Comparison of ENCODE assay signal across 1 cellular context in the genomic region with DNA sequence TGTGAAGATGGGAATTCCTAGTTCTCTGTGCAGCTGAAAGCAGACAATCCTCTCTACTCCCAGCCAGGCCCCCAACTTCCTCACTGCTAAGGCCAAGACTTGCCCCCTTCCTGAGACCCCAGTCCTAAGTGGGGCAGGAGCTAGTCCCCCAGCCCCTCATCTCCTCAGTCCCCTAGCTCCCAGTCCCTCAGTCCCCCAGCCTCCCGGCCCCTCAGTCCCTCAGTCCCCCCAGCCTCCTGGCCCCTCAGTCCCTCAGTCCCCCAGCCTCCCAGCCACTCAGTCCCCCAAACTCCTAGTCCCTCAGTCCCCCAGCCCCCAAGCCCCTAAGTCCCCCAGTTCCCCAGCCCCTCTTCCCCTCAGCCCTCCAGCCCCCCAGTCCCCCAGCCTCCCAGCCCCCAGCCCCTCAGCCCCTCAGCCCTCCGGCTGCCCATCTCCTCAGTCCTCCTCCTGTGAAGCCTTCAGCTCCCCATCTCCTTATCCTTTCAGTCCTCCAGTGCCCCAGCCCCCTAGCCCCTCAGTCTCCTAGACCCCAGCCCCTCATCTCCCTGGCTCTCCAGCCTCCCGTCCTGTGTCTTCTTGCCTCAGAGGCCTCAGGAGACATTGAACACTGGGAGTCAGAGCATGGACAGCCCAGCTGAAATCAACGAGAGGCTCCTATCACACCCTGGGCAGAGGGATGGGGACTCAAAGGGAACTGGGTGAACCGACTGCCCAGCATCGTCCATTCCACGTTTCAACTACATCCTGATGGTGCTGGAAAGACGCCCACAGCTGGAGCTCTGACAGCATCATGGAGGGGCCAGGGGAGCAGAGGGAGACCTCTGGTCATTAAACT.
TF ChIP-seq lines count a peak whose summit lies in the region.

No MANE protein-coding gene starts in this region.

TF ChIP-seq in SK-N-SH, 30 proteins besides CTCF, POLR2A, EP300 and RAD21 (continued from another document):
- TF ChIP-seq SMC3 (IDR thresholded peaks at IDR 0.05; ENCODE audit: low read depth, low read length): no peak
- TF ChIP-seq NRF1 (IDR thresholded peaks at IDR 0.05; ENCODE audit: low read depth, low read length): no peak
- no peak for TF ChIP-seq FOXM1 (IDR thresholded peaks at IDR 0.05; ENCODE audit: low read depth)
- TF ChIP-seq, protein P1, sequence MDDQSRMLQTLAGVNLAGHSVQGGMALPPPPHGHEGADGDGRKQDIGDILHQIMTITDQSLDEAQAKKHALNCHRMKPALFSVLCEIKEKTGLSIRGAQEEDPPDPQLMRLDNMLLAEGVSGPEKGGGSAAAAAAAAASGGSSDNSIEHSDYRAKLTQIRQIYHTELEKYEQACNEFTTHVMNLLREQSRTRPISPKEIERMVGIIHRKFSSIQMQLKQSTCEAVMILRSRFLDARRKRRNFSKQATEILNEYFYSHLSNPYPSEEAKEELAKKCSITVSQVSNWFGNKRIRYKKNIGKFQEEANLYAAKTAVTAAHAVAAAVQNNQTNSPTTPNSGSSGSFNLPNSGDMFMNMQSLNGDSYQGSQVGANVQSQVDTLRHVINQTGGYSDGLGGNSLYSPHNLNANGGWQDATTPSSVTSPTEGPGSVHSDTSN (IDR thresholded peaks at IDR 0.05): no peak
- TF ChIP-seq CHD2 (IDR thresholded peaks at IDR 0.05; ENCODE audit: low read length, partially characterized antibody): no peak
- no peak for TF ChIP-seq POLR2AphosphoS5 (IDR thresholded peaks at IDR 0.05; ENCODE audit: low read depth, low read length)
- TF ChIP-seq MXI1 (IDR thresholded peaks at IDR 0.05; ENCODE audit: low read depth, low read length): no peak
- TF ChIP-seq, protein P2, sequence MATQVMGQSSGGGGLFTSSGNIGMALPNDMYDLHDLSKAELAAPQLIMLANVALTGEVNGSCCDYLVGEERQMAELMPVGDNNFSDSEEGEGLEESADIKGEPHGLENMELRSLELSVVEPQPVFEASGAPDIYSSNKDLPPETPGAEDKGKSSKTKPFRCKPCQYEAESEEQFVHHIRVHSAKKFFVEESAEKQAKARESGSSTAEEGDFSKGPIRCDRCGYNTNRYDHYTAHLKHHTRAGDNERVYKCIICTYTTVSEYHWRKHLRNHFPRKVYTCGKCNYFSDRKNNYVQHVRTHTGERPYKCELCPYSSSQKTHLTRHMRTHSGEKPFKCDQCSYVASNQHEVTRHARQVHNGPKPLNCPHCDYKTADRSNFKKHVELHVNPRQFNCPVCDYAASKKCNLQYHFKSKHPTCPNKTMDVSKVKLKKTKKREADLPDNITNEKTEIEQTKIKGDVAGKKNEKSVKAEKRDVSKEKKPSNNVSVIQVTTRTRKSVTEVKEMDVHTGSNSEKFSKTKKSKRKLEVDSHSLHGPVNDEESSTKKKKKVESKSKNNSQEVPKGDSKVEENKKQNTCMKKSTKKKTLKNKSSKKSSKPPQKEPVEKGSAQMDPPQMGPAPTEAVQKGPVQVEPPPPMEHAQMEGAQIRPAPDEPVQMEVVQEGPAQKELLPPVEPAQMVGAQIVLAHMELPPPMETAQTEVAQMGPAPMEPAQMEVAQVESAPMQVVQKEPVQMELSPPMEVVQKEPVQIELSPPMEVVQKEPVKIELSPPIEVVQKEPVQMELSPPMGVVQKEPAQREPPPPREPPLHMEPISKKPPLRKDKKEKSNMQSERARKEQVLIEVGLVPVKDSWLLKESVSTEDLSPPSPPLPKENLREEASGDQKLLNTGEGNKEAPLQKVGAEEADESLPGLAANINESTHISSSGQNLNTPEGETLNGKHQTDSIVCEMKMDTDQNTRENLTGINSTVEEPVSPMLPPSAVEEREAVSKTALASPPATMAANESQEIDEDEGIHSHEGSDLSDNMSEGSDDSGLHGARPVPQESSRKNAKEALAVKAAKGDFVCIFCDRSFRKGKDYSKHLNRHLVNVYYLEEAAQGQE (IDR thresholded peaks at IDR 0.05; ENCODE audit: low read depth, low read length): no peak
